Comparison of ENCODE assay signal across 12 cellular contexts in the genomic region with DNA sequence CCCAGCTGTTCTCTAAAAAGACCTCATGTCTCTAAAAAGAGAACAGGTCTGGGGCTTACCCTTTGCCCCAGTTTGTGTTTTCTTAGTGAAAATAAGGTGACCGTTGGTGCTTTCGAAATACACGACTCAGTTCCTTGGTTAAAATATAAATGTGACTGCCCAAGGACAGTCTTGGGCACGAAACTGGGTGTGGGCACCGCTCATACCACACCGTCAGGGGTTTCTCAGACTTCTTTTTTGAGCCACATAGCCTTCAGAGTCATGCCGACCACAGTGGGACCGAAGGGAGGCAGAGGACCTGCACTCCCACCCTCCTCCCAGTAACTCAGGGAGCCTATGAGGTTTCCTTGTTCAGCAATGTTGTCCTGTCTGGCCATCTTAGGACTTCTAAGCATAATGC. TPM values are rescaled to one million over a fixed set of nuclear protein-coding genes. Genes with fewer than 3 reads are reported as not detected.
A peak's percentile ranks its signal among the peaks of the same experiment; 100 is the strongest.
DNase-seq lines count a peak whose midpoint lies in the region; ATAC-seq and TF ChIP-seq lines count a peak whose summit lies in the region.
"Had no signal": no experiment of that assay in that cellular context is flagged by ENCODE, and none has a peak within 500 bp of the region (broad histone marks: within the 10 kb centered on the region; RNA-seq: fewer than 3 reads in every experiment).

No MANE protein-coding gene starts in this region.

- H3K4me1 Mint-ChIP-seq in effector memory CD8-positive, alpha-beta T cell (ENCODE audit: low read depth in 2 of 2): peaks cover 28 to 55% of the 10 kb centered on the region in 2 donors

- peak overlapping the region; percentile 75 for H3K27ac ChIP-seq in left ventricle myocardium inferior (replicated peaks)
- peak overlapping the region; percentile 56 for H3K27ac ChIP-seq in osteoblast (ENCODE audit: low read depth, low read length)

- TF ChIP-seq CTCF in left ventricle myocardium inferior (IDR thresholded peaks at IDR 0.05; ENCODE audit: borderline replicate concordance) (no peak), osteoblast (IDR thresholded peaks at IDR 0.05; ENCODE audit: extremely low read depth, low read depth, low read length) (no peak)

- H4K20me1 ChIP-seq in osteoblast (ENCODE audit: insufficient read depth, low read length): peaks cover 89% of the 10 kb centered on the region

- H3K9me3 Mint-ChIP-seq in effector memory CD8-positive, alpha-beta T cell: no peaks in the 10 kb centered on the region

- H3K79me2 ChIP-seq in osteoblast (ENCODE audit: insufficient read depth, low read length): peaks cover 100% of the 10 kb centered on the region

- peak overlapping the region; percentile 30 for H2AFZ ChIP-seq in osteoblast (ENCODE audit: low read length)

- no peaks in the 10 kb centered on the region for H3K27me3 Mint-ChIP-seq in effector memory CD8-positive, alpha-beta T cell

- H3K4me2 ChIP-seq in osteoblast (ENCODE audit: insufficient read depth, low read length): peak overlapping the region; percentile 76

- H3K27ac Mint-ChIP-seq in effector memory CD8-positive, alpha-beta T cell: peak overlapping the region; percentile 58 to 74

- H3K36me3 Mint-ChIP-seq in effector memory CD8-positive, alpha-beta T cell (ENCODE audit: insufficient read depth): peaks cover 10% of the 10 kb centered on the region

- H3K4me1 ChIP-seq in left ventricle myocardium inferior (peaks cover 98% of the 10 kb centered on the region), osteoblast (ENCODE audit: insufficient read depth, low read length) (peaks cover 48% of the 10 kb centered on the region)

- ATAC-seq in effector memory CD8-positive, alpha-beta T cell (replicated peaks): no peak
- no peak for ATAC-seq in HG03457 (IDR thresholded peaks at IDR 0.05; ENCODE audit: unreplicated experiment)
- no peak for ATAC-seq in HG02840 (IDR thresholded peaks at IDR 0.05; ENCODE audit: low FRiP score, unreplicated experiment)
- ATAC-seq in HG02870 (IDR thresholded peaks at IDR 0.05; ENCODE audit: unreplicated experiment): no peak
- ATAC-seq in HG03135 (IDR thresholded peaks at IDR 0.05; ENCODE audit: unreplicated experiment): no peak

- DNase-seq in left ventricle myocardium inferior (no peak), cardiac septum (ENCODE audit: low spot score) (no peak), osteoblast (ENCODE audit: insufficient read length, low spot score, missing footprints) (no peak)
- no peak for DNase-seq in effector memory CD8-positive, alpha-beta T cell
- DNase-seq: activated effector memory CD4-positive, alpha-beta T cell treated with anti-CD3 and anti-CD28 coated beads, Interleukin-2, amount 50 U/mL, for 16 hours; erythroblast; NCI-H510A; stimulated activated CD4-positive, alpha-beta T cell treated with anti-CD3 and anti-CD28 coated beads, Interleukin-2, amount 100 ng/mL, for 24 hours had no signal

- H3K36me3 ChIP-seq in left ventricle myocardium inferior (peaks cover 3% of the 10 kb centered on the region), osteoblast (ENCODE audit: insufficient read depth, low read length) (no peaks in the 10 kb centered on the region)

- H3K4me3 ChIP-seq in left ventricle myocardium inferior: peak overlapping the region; percentile 42
- H3K4me3 ChIP-seq in osteoblast (ENCODE audit: insufficient read depth, low read length): peak overlapping the region; percentile 49

- intact Hi-C loops in left ventricle myocardium inferior (cut with micrococcal nuclease): loop anchor here (10.0 kb wide), 1 partner anchor 131 kb away; no protein-coding TSS in a partner anchor
- intact Hi-C loops in cardiac septum (cut with DNase I): loop anchor here (5.0 kb wide), 3 partner anchors 133 to 193 kb away; no protein-coding TSS in a partner anchor

- H3K9me3 ChIP-seq in left ventricle myocardium inferior (replicated peaks) (no peaks in the 10 kb centered on the region), osteoblast (ENCODE audit: low read depth, low read length) (no peaks in the 10 kb centered on the region)

- no peaks in the 10 kb centered on the region for H3K27me3 ChIP-seq in left ventricle myocardium inferior (ENCODE audit: low read depth)
- no peaks in the 10 kb centered on the region for H3K27me3 ChIP-seq in osteoblast (ENCODE audit: insufficient read depth, low read length)

- peak overlapping the region in 1 of 2 donors; percentile 60 for H3K4me3 Mint-ChIP-seq in effector memory CD8-positive, alpha-beta T cell

RNA-seq across cellular contexts. Expression of a gene that starts 6.5 kb away (rescaled TPM):
- 28.7 TPM for total RNA-seq in left ventricle myocardium inferior
- total RNA-seq in cardiac septum: 24.2 TPM
- total RNA-seq in osteoblast: 69.0 and 86.5 TPM in 2 replicates
